Comparison of ENCODE assay signal across 14 cellular contexts in the genomic region with DNA sequence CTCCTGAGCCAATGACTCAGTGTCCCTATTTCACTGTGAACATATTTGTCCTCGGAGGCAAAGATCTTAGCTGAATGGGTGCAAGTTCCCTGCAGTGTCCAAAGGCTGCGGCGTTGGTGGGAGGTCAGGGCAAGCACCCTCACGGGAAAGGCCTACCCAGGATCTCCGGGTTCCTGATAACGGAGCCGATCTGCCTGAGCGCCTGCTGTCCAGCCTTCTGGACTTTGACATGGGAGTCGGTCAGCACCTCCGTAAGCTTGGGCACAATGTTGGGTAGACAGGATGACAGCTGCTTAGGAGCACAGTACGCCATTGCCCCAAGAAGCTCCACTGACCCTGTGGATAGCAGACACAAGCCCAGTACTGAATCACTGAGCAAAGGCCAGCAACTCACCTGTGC. TPM values are rescaled to one million over a fixed set of nuclear protein-coding genes. Genes with fewer than 3 reads are reported as not detected.
A peak's percentile ranks its signal among the peaks of the same experiment; 100 is the strongest.
DNase-seq lines count a peak whose midpoint lies in the region; ATAC-seq and TF ChIP-seq lines count a peak whose summit lies in the region.
"Had no signal": no experiment of that assay in that cellular context is flagged by ENCODE, and none has a peak within 500 bp of the region (broad histone marks: within the 10 kb centered on the region; RNA-seq: fewer than 3 reads in every experiment).

No MANE protein-coding gene starts in this region.

- intact Hi-C loops in left colon (cut with DNase I, micrococcal nuclease), result no loop called here
- intact Hi-C loops in spleen (cut with DNase I; ENCODE audit: low total_unique reads), result no loop called here

- no peaks in the 10 kb centered on the region for H3K4me1 ChIP-seq in spleen

- H3K4me1 Mint-ChIP-seq in activated T-cell treated with anti-CD3 and anti-CD28 coated beads, Interleukin-2, amount 50 U/mL, for 24 hours (ENCODE audit: low read depth), result no peaks in the 10 kb centered on the region
- no peaks in the 10 kb centered on the region for H3K4me1 Mint-ChIP-seq in progenitor cell of endocrine pancreas (ENCODE audit: low read depth)
- H3K4me1 Mint-ChIP-seq: CD14-positive monocyte had no signal

- peak overlapping the region; percentile 10 for H3K27ac Mint-ChIP-seq in activated T-cell treated with anti-CD3 and anti-CD28 coated beads, Interleukin-2, amount 50 U/mL, for 24 hours
- peak overlapping the region; percentile 24 for H3K27ac Mint-ChIP-seq in progenitor cell of endocrine pancreas
- H3K27ac Mint-ChIP-seq: CD8-positive, alpha-beta T cell had no signal

- H3K27me3 ChIP-seq in spleen (replicated peaks in 1 of 7), result no peaks in the 10 kb centered on the region

- DNase-seq in activated T-cell treated with anti-CD3 and anti-CD28 coated beads, Interleukin-2, amount 50 U/mL, for 24 hours, result no peak
- DNase-seq in activated T-cell treated with anti-CD3 and anti-CD28 coated beads for 4 hours (no peak), left colon (no peak), progenitor cell of endocrine pancreas (ENCODE audit: low spot score, unreplicated experiment) (no peak), NCI-H446 treated with DMSO at 0.1 percent for 48 hours (lab: John Stamatoyannopoulos, UW) (no peak), HCEC 1CT (no peak), NOMO-1 (lab: John Stamatoyannopoulos, UW; ENCODE audit: unreplicated experiment in 2 of 2) (no peak), spleen (no peak)
- DNase-seq: Calu3; CD8-positive, alpha-beta T cell; DMS 273 treated with DMSO at 0.1 percent for 48 hours had no signal

- TF ChIP-seq CTCF in progenitor cell of endocrine pancreas (IDR thresholded peaks at IDR 0.05; ENCODE audit: unreplicated experiment) (no peak), spleen (IDR thresholded peaks at IDR 0.05 in 8 of 11, conservative IDR thresholded peaks at IDR 0.05 in 3 of 11) (no peak)

- H3K9me3 Mint-ChIP-seq in activated T-cell treated with anti-CD3 and anti-CD28 coated beads, Interleukin-2, amount 50 U/mL, for 24 hours, result no peaks in the 10 kb centered on the region
- H3K9me3 Mint-ChIP-seq in progenitor cell of endocrine pancreas (ENCODE audit: low read depth), result no peaks in the 10 kb centered on the region
- H3K9me3 Mint-ChIP-seq: CD14-positive monocyte; CD8-positive, alpha-beta T cell had no signal

- TF ChIP-seq POLR2A in spleen (IDR thresholded peaks at IDR 0.05), result no peak

- H3K27me3 Mint-ChIP-seq in activated T-cell treated with anti-CD3 and anti-CD28 coated beads, Interleukin-2, amount 50 U/mL, for 24 hours, result no peaks in the 10 kb centered on the region
- H3K27me3 Mint-ChIP-seq in progenitor cell of endocrine pancreas, result no peaks in the 10 kb centered on the region

- ATAC-seq in left colon, result peak; percentile 56
- ATAC-seq: CD8-positive, alpha-beta T cell; HCT116 had no signal

- H3K36me3 Mint-ChIP-seq in activated T-cell treated with anti-CD3 and anti-CD28 coated beads, Interleukin-2, amount 50 U/mL, for 24 hours (ENCODE audit: low read depth), result peaks cover 94% of the 10 kb centered on the region
- peaks cover 13% of the 10 kb centered on the region for H3K36me3 Mint-ChIP-seq in progenitor cell of endocrine pancreas (ENCODE audit: insufficient read depth)

- WGBS in spleen, 5 donors, result 94 to 99% (median 97%) methylated on average over 3 to 11 of the region's 11 CpGs

- H3K9me3 ChIP-seq in spleen, result no peaks in the 10 kb centered on the region

- peaks cover 10 to 100% (median 95%) of the 10 kb centered on the region in 6 donors for H3K36me3 ChIP-seq in spleen

- no peak overlapping the region for H3K4me3 Mint-ChIP-seq in activated T-cell treated with anti-CD3 and anti-CD28 coated beads, Interleukin-2, amount 50 U/mL, for 24 hours
- no peak overlapping the region for H3K4me3 Mint-ChIP-seq in progenitor cell of endocrine pancreas (ENCODE audit: low read depth)
- H3K4me3 Mint-ChIP-seq: CD14-positive monocyte; CD8-positive, alpha-beta T cell had no signal

- H3K4me3 ChIP-seq in spleen, result no peak overlapping the region

- no peak overlapping the region for H3K27ac ChIP-seq in spleen
- H3K27ac ChIP-seq: 22Rv1 had no signal

RNA-seq across cellular contexts. Expression of a gene that starts 31.5 kb away (rescaled TPM):
- total RNA-seq in left colon (10 to 100 TPM; 47.8 to 52.7 TPM), progenitor cell of endocrine pancreas (36.7 and 38.1 TPM in 2 replicates), spleen (10 to 100 TPM; 25.7 to 69.8 (median 58.4) TPM)
- 10 to 100 TPM; 14.8 to 40.1 (median 16.9) TPM for polyA plus RNA-seq in spleen

RNA-seq across cellular contexts. Expression of a gene that starts 46.5 kb away (rescaled TPM):
- total RNA-seq in left colon, result 10 to 100 TPM; 61.3 to 78.8 TPM
- total RNA-seq in progenitor cell of endocrine pancreas, result 117 and 131 TPM in 2 replicates
- 100 to 1,000 TPM in 4 of 7 donors, 10 to 100 TPM in 3; 91.6 to 131 (median 106) TPM for total RNA-seq in spleen
- 10 to 100 TPM; 10.4 to 22.1 (median 14.5) TPM for polyA plus RNA-seq in spleen

RNA-seq across cellular contexts. Expression of a gene that starts 52.9 kb away (rescaled TPM):
- total RNA-seq in left colon (1,000 to 10,000 TPM; 1,414 to 1,580 TPM), progenitor cell of endocrine pancreas (2,127 and 2,195 TPM in 2 replicates), spleen (1,000 to 10,000 TPM; 1,023 to 1,741 (median 1,286) TPM)
- 1,000 to 10,000 TPM; 3,423 to 5,071 (median 3,908) TPM for polyA plus RNA-seq in spleen
